Comparison of ENCODE assay signal across 11 cellular contexts in the genomic region with DNA sequence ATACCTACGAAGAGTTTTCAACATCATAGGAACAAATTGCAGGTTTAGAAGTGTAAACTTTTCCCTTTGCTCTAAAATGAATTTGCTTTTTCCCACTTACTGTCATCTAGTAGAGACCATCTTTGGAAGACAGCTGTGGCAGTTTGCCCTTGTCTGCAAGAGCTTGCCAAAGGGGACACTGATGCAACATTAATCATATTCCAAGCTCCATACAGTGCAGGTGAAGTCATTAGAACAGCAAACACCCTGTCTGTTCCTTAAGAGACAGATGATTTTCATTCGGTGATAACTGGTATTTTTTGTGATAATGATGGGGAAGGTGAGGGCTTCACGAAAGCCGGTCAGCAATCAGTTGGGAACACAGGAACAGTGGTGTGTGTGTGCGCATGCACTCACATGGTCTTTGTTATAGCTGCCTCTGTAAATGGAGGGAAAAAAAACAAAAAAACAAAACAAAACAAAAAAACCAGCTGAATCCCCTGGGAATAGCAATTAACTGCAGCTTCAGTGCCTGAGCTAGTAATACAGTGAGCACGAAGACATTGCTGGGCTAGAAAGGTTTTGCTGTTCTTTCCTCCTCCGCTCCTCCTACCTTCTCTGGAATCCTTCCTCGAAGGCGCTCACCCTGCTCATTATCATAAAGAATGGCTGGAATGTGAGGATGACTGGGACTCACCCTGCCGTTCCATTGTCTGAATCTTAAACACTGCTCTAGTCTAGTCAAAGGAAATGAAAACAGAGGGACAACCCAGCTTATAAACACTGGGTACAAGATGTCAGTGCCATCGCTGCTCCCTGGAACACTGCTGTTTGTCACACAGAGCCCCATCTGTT. TPM values are rescaled to one million over a fixed set of nuclear protein-coding genes. Genes with fewer than 3 reads are reported as not detected.
DNase-seq lines count a peak whose midpoint lies in the region; ATAC-seq and TF ChIP-seq lines count a peak whose summit lies in the region.
"Had no signal": no experiment of that assay in that cellular context is flagged by ENCODE, and none has a peak within 500 bp of the region (broad histone marks: within the 10 kb centered on the region; RNA-seq: fewer than 3 reads in every experiment).

No MANE protein-coding gene starts in this region.

- ATAC-seq in GM19324 (IDR thresholded peaks at IDR 0.05; ENCODE audit: low FRiP score, unreplicated experiment) = no peak

- no peaks in the 10 kb centered on the region for H3K27me3 ChIP-seq in SJSA1 (replicated peaks)

- TF ChIP-seq CTCF in fibroblast of pulmonary artery (IDR thresholded peaks at IDR 0.05; ENCODE audit: low read length, missing control alignments) = no peak

- H3K4me1 ChIP-seq in SJSA1 (replicated peaks) = peaks cover 21% of the 10 kb centered on the region

- H3K4me3 ChIP-seq in SJSA1 (no peak overlapping the region), fibroblast of pulmonary artery (replicated peaks; ENCODE audit: low read depth, low read length) (peak overlapping the region; percentile 10)

- H3K9me3 ChIP-seq in SJSA1 (replicated peaks) = no peaks in the 10 kb centered on the region

- H3K36me3 ChIP-seq in SJSA1 = no peaks in the 10 kb centered on the region

- peak; percentile 14 for DNase-seq in HCEC 1CT
- peak; percentile 84 to 92 for DNase-seq in SJSA1 (ENCODE audit: low read depth in 1 of 2, low spot score in 2 of 2)
- peak; percentile 80 for DNase-seq in fibroblast of pulmonary artery (ENCODE audit: low read depth)
- DNase-seq in putamen (ENCODE audit: low spot score) = peak; percentile 55
- no peak for DNase-seq in activated CD4-positive, alpha-beta T cell treated with anti-CD3 and anti-CD28 coated beads, Interleukin-2, amount 50 U/mL, for 4 hours
- DNase-seq in activated naive CD4-positive, alpha-beta T cell treated with Interleukin-2 at 50 U/mL for 16 hours = no peak
- DNase-seq in effector CD8-positive, alpha-beta T cell (lab: John Stamatoyannopoulos, UW) = no peak
- DNase-seq: activated T-cell treated with anti-CD3 and anti-CD28 coated beads, Interleukin-2, amount 50 U/mL, for 1 hour; glutamatergic neuron; stimulated activated CD4-positive, alpha-beta T cell treated with anti-CD3 and anti-CD28 coated beads, Interleukin-2, amount 100 ng/mL, for 24 hours had no signal

- H3K27ac ChIP-seq in SJSA1 = peak overlapping the region; percentile 59

RNA-seq across cellular contexts. Expression of gene KIF13A, which starts 35.2 kb away (rescaled TPM):
- total RNA-seq in SJSA1 (2014; rRNA removed; shearing (Covaris generic)) = 31.5 and 52.7 TPM in 2 replicates

Comparison
In these comparisons a context has a peak if more than half of its experiments do, and no peak if none do; other contexts are left out.
1. DNase-seq: peak in HCEC 1CT (single experiment), SJSA1 (2 of 2), fibroblast of pulmonary artery (single experiment) and putamen (single experiment); none in activated CD4-positive, alpha-beta T cell treated with anti-CD3 and anti-CD28 coated beads, Interleukin-2, amount 50 U/mL, for 4 hours (0 of 2), activated naive CD4-positive, alpha-beta T cell treated with Interleukin-2 at 50 U/mL for 16 hours (single experiment) and effector CD8-positive, alpha-beta T cell (single experiment).